ENCODE assay signal across 8 cellular contexts in the genomic region with DNA sequence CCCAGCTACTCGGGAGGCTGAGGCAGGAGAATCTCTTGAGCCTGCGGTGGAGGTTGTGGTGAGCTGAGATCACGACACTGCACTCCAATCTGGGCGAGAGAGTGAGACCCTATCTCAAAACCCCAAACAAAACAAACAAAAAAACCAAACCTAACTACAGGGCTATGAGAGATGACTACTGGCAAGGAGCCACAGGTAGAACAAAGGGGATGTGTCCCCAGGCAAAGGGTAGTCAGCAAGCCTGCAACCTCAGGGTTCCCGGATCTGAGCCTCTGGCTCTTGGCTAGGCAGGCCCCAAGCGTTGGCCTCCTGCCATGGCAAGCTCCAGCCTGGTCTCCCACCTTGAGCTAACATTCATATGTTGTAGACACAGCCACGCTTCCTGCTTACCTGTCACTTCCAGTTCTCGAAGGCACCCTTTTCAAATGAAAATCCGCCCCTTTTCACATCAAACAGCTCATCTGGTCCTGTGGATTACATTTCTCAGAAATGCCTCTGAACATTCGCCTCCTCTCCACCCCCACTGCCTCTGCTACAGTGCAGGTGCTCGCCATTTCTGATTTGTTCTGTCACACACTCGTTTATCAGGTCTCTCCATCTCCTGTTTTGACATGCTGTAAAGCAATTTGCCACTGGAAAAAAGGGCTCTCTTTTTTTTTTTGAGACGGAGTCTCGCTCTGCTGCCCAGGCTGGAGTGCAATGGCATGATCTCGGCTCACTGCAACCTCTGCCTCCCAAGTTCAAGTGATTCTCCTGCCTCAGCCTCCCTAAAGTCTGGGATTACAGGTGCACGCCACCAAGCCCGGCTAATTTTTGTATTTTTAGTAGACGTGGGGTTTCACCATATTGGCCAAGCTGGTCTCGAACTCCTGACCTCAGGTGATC. TPM values are rescaled to one million over a fixed set of nuclear protein-coding genes. Genes with fewer than 3 reads are reported as not detected.
A peak's percentile ranks its signal among the peaks of the same experiment; 100 is the strongest.
DNase-seq lines count a peak whose midpoint lies in the region; ATAC-seq and TF ChIP-seq lines count a peak whose summit lies in the region.

No MANE protein-coding gene starts in this region.

- DNase-seq in ELF-1 (ENCODE audit: low read depth, low spot score), result peak; percentile 82
- peak; percentile 91 for DNase-seq in RWPE2 (ENCODE audit: low spot score)
- peak; percentile 68 for DNase-seq in activated naive CD4-positive, alpha-beta T cell treated with anti-CD3 and anti-CD28 coated beads, Interleukin-2, amount 50 U/mL, for 16 hours
- no peak for DNase-seq in nephron progenitor cell
- DNase-seq in immature natural killer cell, result no peak
- no peak for DNase-seq in MG63
- DNase-seq in NCI-H1694 (lab: John Stamatoyannopoulos, UW), result no peak
- DNase-seq in cerebellar cortex (ENCODE audit: low spot score), result no peak

- no peaks in the 10 kb centered on the region for H3K27me3 ChIP-seq in RWPE2 (ENCODE audit: insufficient read depth, poor library complexity, severe bottlenecking)
- H3K27me3 ChIP-seq in MG63, result no peaks in the 10 kb centered on the region

- H3K4me3 ChIP-seq in RWPE2 (ENCODE audit: severe bottlenecking) (no peak overlapping the region), MG63 (no peak overlapping the region)

- H3K9me3 Mint-ChIP-seq in nephron progenitor cell (no peaks in the 10 kb centered on the region), immature natural killer cell (no peaks in the 10 kb centered on the region)

- ATAC-seq in RWPE2 (ENCODE audit: low read depth), result peak; percentile 92

- H3K36me3 Mint-ChIP-seq in nephron progenitor cell (ENCODE audit: low read depth) (peaks cover 5% of the 10 kb centered on the region), immature natural killer cell (peaks cover 3 to 15% (median 4%) of the 10 kb centered on the region in 3 donors)

- H3K9me3 ChIP-seq in RWPE2 (ENCODE audit: severe bottlenecking), result no peaks in the 10 kb centered on the region
- no peaks in the 10 kb centered on the region for H3K9me3 ChIP-seq in MG63

- H3K27ac ChIP-seq in RWPE2 (ENCODE audit: poor library complexity, severe bottlenecking), result peak overlapping the region; percentile 23

- H3K27me3 Mint-ChIP-seq in nephron progenitor cell (ENCODE audit: low read depth, poor library complexity) (no peaks in the 10 kb centered on the region), immature natural killer cell (ENCODE audit: low read depth in 3 of 3) (no peaks in the 10 kb centered on the region)

- H3K36me3 ChIP-seq in RWPE2 (ENCODE audit: low read depth), result no peaks in the 10 kb centered on the region
- H3K36me3 ChIP-seq in MG63, result no peaks in the 10 kb centered on the region

- H3K4me1 Mint-ChIP-seq in nephron progenitor cell (peaks cover 42% of the 10 kb centered on the region), immature natural killer cell (peaks cover 0 to 7% of the 10 kb centered on the region in 2 donors)

- H3K4me3 Mint-ChIP-seq in nephron progenitor cell (no peak overlapping the region), immature natural killer cell (no peak overlapping the region)

- peaks cover 27% of the 10 kb centered on the region for H3K4me1 ChIP-seq in RWPE2 (ENCODE audit: insufficient read depth, poor library complexity, severe bottlenecking)

- H3K27ac Mint-ChIP-seq in nephron progenitor cell (peak overlapping the region; percentile 78), immature natural killer cell (peak overlapping the region in 1 of 6 donors; percentile 13)

- no peak for TF ChIP-seq CTCF in RWPE2 (IDR thresholded peaks at IDR 0.05; ENCODE audit: poor library complexity, severe bottlenecking)
- TF ChIP-seq CTCF in nephron progenitor cell (IDR thresholded peaks at IDR 0.05), result no peak

RNA-seq across cellular contexts. Expression of gene ACTR3, which starts 13.1 kb away (rescaled TPM):
- polyA plus RNA-seq in immature natural killer cell, result 100 to 1,000 TPM; 501 to 732 (median 726) TPM
- total RNA-seq in MG63 (2014; rRNA removed; shearing (Covaris generic); ENCODE audit: low replicate concordance), result 378 and 428 TPM in 2 replicates

Comparison
In these comparisons a context has a peak if more than half of its experiments do, and no peak if none do; other contexts are left out.
1. DNase-seq: peak in ELF-1 (single experiment), RWPE2 (single experiment) and activated naive CD4-positive, alpha-beta T cell treated with anti-CD3 and anti-CD28 coated beads, Interleukin-2, amount 50 U/mL, for 16 hours (single experiment); none in nephron progenitor cell (single experiment), immature natural killer cell (0 of 3), MG63 (single experiment), NCI-H1694 (single experiment) and cerebellar cortex (single experiment).